Comparison of ENCODE assay signal across 8 cellular contexts in genomic region chr2:152098033-152098797, GRCh38. TPM values are rescaled to one million over a fixed set of nuclear protein-coding genes. Genes with fewer than 3 reads are reported as not detected.
A peak's percentile ranks its signal among the peaks of the same experiment; 100 is the strongest.
DNase-seq lines count a peak whose midpoint lies in the region; ATAC-seq and TF ChIP-seq lines count a peak whose summit lies in the region.

No MANE protein-coding gene starts in this region.

- peaks cover 85% of the 10 kb centered on the region for H3K27me3 Mint-ChIP-seq in H9 (ENCODE audit: low read depth)
- H3K27me3 Mint-ChIP-seq in nephron (ENCODE audit: low read depth), result peaks cover 63% of the 10 kb centered on the region

- H3K9me3 ChIP-seq in DOHH2 (ENCODE audit: control insufficient read depth, insufficient read depth, low read length), result no peaks in the 10 kb centered on the region
- no peaks in the 10 kb centered on the region for H3K9me3 ChIP-seq in H9 (ENCODE audit: control insufficient read depth, low read depth, low read length)
- H3K9me3 ChIP-seq in esophagus squamous epithelium, result no peaks in the 10 kb centered on the region

- no peaks in the 10 kb centered on the region for H3F3A ChIP-seq in DOHH2 (ENCODE audit: control insufficient read depth, insufficient read depth)

- H2BK5ac ChIP-seq in H9 (ENCODE audit: insufficient read length, low read length), result no peak overlapping the region

- H3K27ac ChIP-seq in DOHH2 (ENCODE audit: low read depth, low read length), result no peak overlapping the region
- no peak overlapping the region for H3K27ac ChIP-seq in H9 (ENCODE audit: insufficient read length, low read depth, low read length)
- peak overlapping the region; percentile 69 to 81 (median 74) for H3K27ac ChIP-seq in esophagus squamous epithelium

- H3K4me1 Mint-ChIP-seq in H9 (peaks cover 16% of the 10 kb centered on the region in 2 experiments), nephron (peaks cover 28% of the 10 kb centered on the region)

- no peak overlapping the region for H3K23ac ChIP-seq in H9 (ENCODE audit: insufficient read length, low read depth, low read length)

- no peak overlapping the region for H4K8ac ChIP-seq in H9 (replicated peaks; ENCODE audit: insufficient read length, low read depth, low read length)

- no peak overlapping the region for H2AK5ac ChIP-seq in H9 (ENCODE audit: insufficient read length, low read length)

- no peak overlapping the region for H2BK20ac ChIP-seq in H9 (ENCODE audit: low read depth, low read length, poor library complexity, severe bottlenecking)

- no peaks in the 10 kb centered on the region for H3K79me1 ChIP-seq in H9 (ENCODE audit: insufficient read depth, low read depth, low read length, poor library complexity, severe bottlenecking)

- H3K4me1 ChIP-seq in DOHH2 (ENCODE audit: control insufficient read depth, low read length) (no peaks in the 10 kb centered on the region; the same call in 1 of the 2 replicates), H9 (ENCODE audit: insufficient read depth, low read length) (peaks cover 3% of the 10 kb centered on the region; the same call in 1 of the 2 replicates), esophagus squamous epithelium (peaks cover 0 to 49% (median 10%) of the 10 kb centered on the region in 3 donors)

- H3K4me3 ChIP-seq in DOHH2 (ENCODE audit: low read length) (peak overlapping the region; percentile 49), esophagus squamous epithelium (peak overlapping the region; percentile 63 to 77 (median 68))

- H3K36me3 ChIP-seq in DOHH2 (ENCODE audit: control insufficient read depth, low read length), result no peaks in the 10 kb centered on the region
- no peaks in the 10 kb centered on the region for H3K36me3 ChIP-seq in esophagus squamous epithelium

- H4K5ac ChIP-seq in H9 (ENCODE audit: insufficient read length, low read depth, low read length), result no peak overlapping the region

- H3K9ac ChIP-seq in H9 (ENCODE audit: extremely low read depth, insufficient read length, low read length), result no peak overlapping the region

- peak overlapping the region; percentile 51 for H3K4me2 ChIP-seq in DOHH2 (ENCODE audit: low read length)
- H3K4me2 ChIP-seq in H9 (ENCODE audit: insufficient read depth, insufficient read length, low read length), result peak overlapping the region; percentile 98

- TF ChIP-seq CTCF in DOHH2 (IDR thresholded peaks at IDR 0.05; ENCODE audit: low read depth, low read length, poor library complexity, severe bottlenecking) (no peak), H9 (conservative IDR thresholded peaks at IDR 0.05) (no peak), esophagus squamous epithelium (IDR thresholded peaks at IDR 0.05) (no peak), nephron (IDR thresholded peaks at IDR 0.05; ENCODE audit: unreplicated experiment in 3 of 3) (no peak)

- peaks cover 40% of the 10 kb centered on the region for H3K27me3 ChIP-seq in DOHH2 (ENCODE audit: control insufficient read depth, low read length)
- peaks cover 28% of the 10 kb centered on the region; the same call in 1 of the 2 replicates for H3K27me3 ChIP-seq in H9 (ENCODE audit: insufficient read depth, low read length)
- peaks cover 0 to 43% (median 0%) of the 10 kb centered on the region in 4 donors for H3K27me3 ChIP-seq in esophagus squamous epithelium

- no peak for TF ChIP-seq POLR2A in esophagus squamous epithelium (IDR thresholded peaks at IDR 0.05)

- H4K91ac ChIP-seq in H9 (ENCODE audit: insufficient read length, low read depth, low read length), result no peak overlapping the region

- no peak overlapping the region for H2BK12ac ChIP-seq in H9 (ENCODE audit: insufficient read length, low read depth, low read length)

- H3K36me3 Mint-ChIP-seq in H9 (ENCODE audit: insufficient read depth in 1 of 3, low read depth in 3 of 3) (no peaks in the 10 kb centered on the region; a peak in 1 of 7 replicates), nephron (ENCODE audit: low read depth) (no peaks in the 10 kb centered on the region)

- intact Hi-C loops in esophagus squamous epithelium (cut with DNase I), result no loop called here

- no peak overlapping the region for H3T11ph ChIP-seq in H9 (ENCODE audit: low read length)

- no peak for ATAC-seq in GM21737 (IDR thresholded peaks at IDR 0.05; ENCODE audit: unreplicated experiment)

- no peaks in the 10 kb centered on the region for H3K9me2 ChIP-seq in DOHH2 (replicated peaks; ENCODE audit: control insufficient read depth, low read length)

- no peak overlapping the region for H3K14ac ChIP-seq in H9 (ENCODE audit: insufficient read depth, low read length)

- H2AFZ ChIP-seq in H9 (ENCODE audit: low read length), result no peak overlapping the region

- H3K79me2 ChIP-seq in DOHH2 (ENCODE audit: control insufficient read depth, low read length), result no peaks in the 10 kb centered on the region
- no peaks in the 10 kb centered on the region for H3K79me2 ChIP-seq in H9 (ENCODE audit: insufficient read depth, low read length)

- H3K27ac Mint-ChIP-seq in H9, result no peak overlapping the region
- H3K27ac Mint-ChIP-seq in nephron, result peak overlapping the region; percentile 56 to 77 (median 63)

- H3K4ac ChIP-seq in H9 (ENCODE audit: low read depth, low read length), result no peak overlapping the region

- no peak overlapping the region for H3K18ac ChIP-seq in H9 (ENCODE audit: insufficient read length, low read depth, low read length)

- H2BK15ac ChIP-seq in H9 (ENCODE audit: low read depth, low read length), result no peak overlapping the region

- no peaks in the 10 kb centered on the region; a peak in 1 of 5 replicates for H3K9me3 Mint-ChIP-seq in H9
- H3K9me3 Mint-ChIP-seq in nephron, result no peaks in the 10 kb centered on the region

- peak overlapping the region; percentile 75 to 96 for H3K4me3 Mint-ChIP-seq in H9
- peak overlapping the region; percentile 85 to 94 (median 92) for H3K4me3 Mint-ChIP-seq in nephron

- H3K23me2 ChIP-seq in H9 (ENCODE audit: insufficient read length, low read depth, low read length, poor library complexity, severe bottlenecking), result peaks cover 10% of the 10 kb centered on the region

- no peak overlapping the region for H2BK120ac ChIP-seq in H9 (ENCODE audit: low read depth, low read length, poor library complexity, severe bottlenecking)

- DNase-seq in H9, result peak; percentile 59
- peak; percentile 33 for DNase-seq in UCSD-AML1 (lab: John Stamatoyannopoulos, UW; ENCODE audit: unreplicated experiment)
- no peak for DNase-seq in esophagus squamous epithelium (lab: John Stamatoyannopoulos, UW)
- no peak for DNase-seq in AML-193 (lab: John Stamatoyannopoulos, UW)
- DNase-seq in NCI-H2196 (lab: John Stamatoyannopoulos, UW; ENCODE audit: unreplicated experiment), result no peak

- H4K20me1 ChIP-seq in DOHH2 (ENCODE audit: control insufficient read depth, insufficient read depth, low read depth, low read length), result no peaks in the 10 kb centered on the region
- H4K20me1 ChIP-seq in H9 (ENCODE audit: control insufficient read depth, insufficient read depth, insufficient read length), result no peaks in the 10 kb centered on the region

- H3K56ac ChIP-seq in H9 (ENCODE audit: insufficient read length, low read depth, low read length), result no peak overlapping the region

- WGBS in H9 (ENCODE audit: extremely low coverage, insufficient read length, low lambda C conversion rate), result no CpG with 5 or more reads among the region's 61 CpGs
- WGBS in esophagus squamous epithelium, 2 donors, result 0 to 1% methylated on average over 30 to 32 of the region's 61 CpGs

RNA-seq across cellular contexts. Expression of gene CACNB4, which starts 0.6 kb away (rescaled TPM):
- total RNA-seq in H9 (2021) (1.4 and 1.5 TPM in 2 replicates), esophagus squamous epithelium (10 to 100 TPM in 1 of 4 donors, 1 to 10 TPM in 3; 6.1 to 11.1 (median 7.2) TPM)

Comparison
In these comparisons a context has a peak if more than half of its experiments do, and no peak if none do; other contexts are left out.
1. H3K27ac ChIP-seq: peak in esophagus squamous epithelium (4 of 4); none in DOHH2 (single experiment) and H9 (single experiment).
2. DNase-seq: peak in H9 (single experiment) and UCSD-AML1 (single experiment); none in esophagus squamous epithelium (single experiment), AML-193 (0 of 2) and NCI-H2196 (single experiment).
3. H3K27ac Mint-ChIP-seq: peak in nephron (3 of 3); none in H9 (0 of 3).